ENCODE assay signal across 16 cellular contexts in genomic region chr17:80024206-80024972, GRCh38. TPM values are rescaled to one million over a fixed set of nuclear protein-coding genes. Genes with fewer than 3 reads are reported as not detected.
DNase-seq lines count a peak whose midpoint lies in the region; ATAC-seq and TF ChIP-seq lines count a peak whose summit lies in the region.
"Had no signal": no experiment of that assay in that cellular context is flagged by ENCODE, and none has a peak within 500 bp of the region (broad histone marks: within the 10 kb centered on the region; RNA-seq: fewer than 3 reads in every experiment).

No MANE protein-coding gene starts in this region.

- H3K23ac ChIP-seq in trophoblast cell (ENCODE audit: low read length): peak overlapping the region; percentile 94

- H3K4me2 ChIP-seq in fibroblast of lung (ENCODE audit: extremely low read depth, insufficient read depth, low read length) (peak overlapping the region; percentile 73), trophoblast cell (ENCODE audit: low read length) (no peak overlapping the region)

- H3K4me3 ChIP-seq in SJCRH30 (peak overlapping the region; percentile 47), fibroblast of lung (replicated peaks in 1 of 4; ENCODE audit: control extremely low read depth in 1 of 4, insufficient read depth in 1 of 4, low read depth in 3 of 4, low read length in 4 of 4) (peak overlapping the region in 1 of 4 experiments; percentile 17), trophoblast cell (ENCODE audit: low read depth, low read length) (peak overlapping the region; percentile 41), esophagus squamous epithelium (no peak overlapping the region), adrenal gland (no peak overlapping the region)
- H3K4me3 ChIP-seq: body of pancreas, GM23248 had no signal

- no peak overlapping the region for H2AK5ac ChIP-seq in trophoblast cell (ENCODE audit: low read length)

- H4K8ac ChIP-seq in trophoblast cell (ENCODE audit: low read depth, low read length): no peak overlapping the region

- H3K79me1 ChIP-seq in trophoblast cell (ENCODE audit: low read length): no peaks in the 10 kb centered on the region

- no peak for TF ChIP-seq CTCF in fibroblast of lung (conservative IDR thresholded peaks at IDR 0.05 in 1 of 2, IDR thresholded peaks at IDR 0.05 in 1 of 2; ENCODE audit: low read depth in 1 of 2, low read length in 2 of 2)
- no peak for TF ChIP-seq CTCF in esophagus squamous epithelium (IDR thresholded peaks at IDR 0.05)
- TF ChIP-seq CTCF in adrenal gland (IDR thresholded peaks at IDR 0.05): no peak

- peaks cover 42% of the 10 kb centered on the region for H3K4me1 ChIP-seq in SJCRH30
- peaks cover 7% of the 10 kb centered on the region for H3K4me1 ChIP-seq in fibroblast of lung (ENCODE audit: control insufficient read depth, extremely low read depth, insufficient read depth, low read length)
- H3K4me1 ChIP-seq in trophoblast cell (ENCODE audit: control insufficient read depth in 1 of 2, insufficient read depth in 2 of 2, low read length in 2 of 2): peaks cover 0 to 5% of the 10 kb centered on the region in 2 experiments
- H3K4me1 ChIP-seq in esophagus squamous epithelium: peaks cover 12 to 62% (median 15%) of the 10 kb centered on the region in 3 donors
- peaks cover 0 to 24% of the 10 kb centered on the region in 2 donors for H3K4me1 ChIP-seq in adrenal gland (replicated peaks in 1 of 2)

- peaks cover 2% of the 10 kb centered on the region for H3K4me1 Mint-ChIP-seq in activated T-cell treated with anti-CD3 and anti-CD28 coated beads, Interleukin-2, amount 50 U/mL, for 24 hours (ENCODE audit: low read depth)

- no peaks in the 10 kb centered on the region for H3K27me3 ChIP-seq in SJCRH30
- no peaks in the 10 kb centered on the region for H3K27me3 ChIP-seq in fibroblast of lung (ENCODE audit: control insufficient read depth, insufficient read depth, low read length)
- H3K27me3 ChIP-seq in trophoblast cell (ENCODE audit: insufficient read depth, low read length): no peaks in the 10 kb centered on the region
- H3K27me3 ChIP-seq in esophagus squamous epithelium: no peaks in the 10 kb centered on the region
- no peaks in the 10 kb centered on the region for H3K27me3 ChIP-seq in adrenal gland
- H3K27me3 ChIP-seq: body of pancreas had no signal

- H3K27me3 Mint-ChIP-seq in activated T-cell treated with anti-CD3 and anti-CD28 coated beads, Interleukin-2, amount 50 U/mL, for 24 hours: no peaks in the 10 kb centered on the region
- H3K27me3 Mint-ChIP-seq: progenitor cell of endocrine pancreas had no signal

- no peak overlapping the region for H2BK120ac ChIP-seq in trophoblast cell (ENCODE audit: insufficient read depth, low read length, poor library complexity)

- WGBS in trophoblast cell (ENCODE audit: extremely low coverage, insufficient coverage, insufficient read length): no CpG with 5 or more reads among the region's 10 CpGs
- 55 to 70% methylated on average over 6 to 8 of the region's 10 CpGs for WGBS in esophagus squamous epithelium, 2 donors
- 56 to 81% (median 63%) methylated on average over 9 to 10 of the region's 10 CpGs for WGBS in adrenal gland, 4 donors

- no peak overlapping the region for H3K4ac ChIP-seq in trophoblast cell (ENCODE audit: low read depth, low read length)

- no peak overlapping the region for H3K18ac ChIP-seq in trophoblast cell (ENCODE audit: low read length)

- H3K4me3 Mint-ChIP-seq in activated T-cell treated with anti-CD3 and anti-CD28 coated beads, Interleukin-2, amount 50 U/mL, for 24 hours: no peak overlapping the region

- intact Hi-C loops in esophagus squamous epithelium (cut with DNase I): no loop called here
- intact Hi-C loops in adrenal gland (cut with DNase I): no loop called here

- H2BK5ac ChIP-seq in trophoblast cell (ENCODE audit: low read depth, low read length, poor library complexity): no peak overlapping the region

- no peak overlapping the region for H2BK12ac ChIP-seq in trophoblast cell (ENCODE audit: low read length)

- H3K36me3 Mint-ChIP-seq in activated T-cell treated with anti-CD3 and anti-CD28 coated beads, Interleukin-2, amount 50 U/mL, for 24 hours (ENCODE audit: low read depth): no peaks in the 10 kb centered on the region

- H3K27ac Mint-ChIP-seq in activated T-cell treated with anti-CD3 and anti-CD28 coated beads, Interleukin-2, amount 50 U/mL, for 24 hours: no peak overlapping the region
- H3K27ac Mint-ChIP-seq: progenitor cell of endocrine pancreas had no signal

- no peak for TF ChIP-seq POLR2A in esophagus squamous epithelium (IDR thresholded peaks at IDR 0.05)
- TF ChIP-seq POLR2A in adrenal gland (IDR thresholded peaks at IDR 0.05): no peak

- DNase-seq in D341Med (ENCODE audit: low spot score): peak; percentile 14
- no peak for DNase-seq in SJCRH30
- no peak for DNase-seq in fibroblast of lung (ENCODE audit: low read depth in 2 of 2)
- DNase-seq in trophoblast cell: no peak
- no peak for DNase-seq in esophagus squamous epithelium (lab: John Stamatoyannopoulos, UW)
- DNase-seq in activated T-cell treated with anti-CD3 and anti-CD28 coated beads, Interleukin-2, amount 50 U/mL, for 24 hours: no peak
- DNase-seq in adrenal gland: no peak
- DNase-seq: activated CD8-positive, alpha-beta memory T cell treated with anti-CD3 and anti-CD28 coated beads for 24 hours; activated effector memory CD4-positive, alpha-beta T cell treated with anti-CD3 and anti-CD28 coated beads, Interleukin-2, amount 50 U/mL, for 16 hours; effector memory CD4-positive, alpha-beta T cell; stimulated activated CD4-positive, alpha-beta T cell treated with anti-CD3 and anti-CD28 coated beads, Interleukin-2, amount 100 ng/mL, for 48 hours had no signal

- no peak overlapping the region for H3K9ac ChIP-seq in fibroblast of lung (ENCODE audit: insufficient read depth, low read length)
- H3K9ac ChIP-seq in trophoblast cell (ENCODE audit: low read length): no peak overlapping the region
- H3K9ac ChIP-seq: GM23248 had no signal

- H3K27ac ChIP-seq in SJCRH30 (peak overlapping the region; percentile 76), fibroblast of lung (ENCODE audit: insufficient read depth, low read length) (no peak overlapping the region), trophoblast cell (ENCODE audit: low read depth, low read length) (no peak overlapping the region), esophagus squamous epithelium (peak overlapping the region in 1 of 4 donors; percentile 7), adrenal gland (no peak overlapping the region)
- H3K27ac ChIP-seq: body of pancreas, GM23248, SK-N-MC had no signal

- no peaks in the 10 kb centered on the region for H3K9me3 Mint-ChIP-seq in activated T-cell treated with anti-CD3 and anti-CD28 coated beads, Interleukin-2, amount 50 U/mL, for 24 hours

- no peak overlapping the region for H4K12ac ChIP-seq in trophoblast cell (ENCODE audit: low read depth, low read length)

- H3K9me3 ChIP-seq in SJCRH30 (replicated peaks) (no peaks in the 10 kb centered on the region), fibroblast of lung (ENCODE audit: control insufficient read depth, insufficient read depth, low read depth, low read length) (no peaks in the 10 kb centered on the region), trophoblast cell (ENCODE audit: insufficient read depth, low read depth, low read length) (peaks cover 11% of the 10 kb centered on the region), esophagus squamous epithelium (no peaks in the 10 kb centered on the region), adrenal gland (replicated peaks in 1 of 3) (no peaks in the 10 kb centered on the region)
- H3K9me3 ChIP-seq: body of pancreas had no signal

- H2AFZ ChIP-seq in fibroblast of lung (ENCODE audit: low read length): no peak overlapping the region
- no peak overlapping the region for H2AFZ ChIP-seq in trophoblast cell (ENCODE audit: insufficient read depth, low read length, poor library complexity)
- H2AFZ ChIP-seq: GM23248 had no signal

- no peak overlapping the region for H3K14ac ChIP-seq in trophoblast cell (ENCODE audit: low read length)

- H4K91ac ChIP-seq in trophoblast cell (ENCODE audit: low read depth, low read length): no peak overlapping the region

- H3K79me2 ChIP-seq in fibroblast of lung (ENCODE audit: control insufficient read depth, insufficient read depth, low read length) (peaks cover 4% of the 10 kb centered on the region), trophoblast cell (ENCODE audit: control insufficient read depth, insufficient read depth, low read length, poor library complexity) (no peaks in the 10 kb centered on the region)

- peaks cover 4% of the 10 kb centered on the region; the same call in 1 of the 2 replicates for H3K36me3 ChIP-seq in SJCRH30
- no peaks in the 10 kb centered on the region for H3K36me3 ChIP-seq in fibroblast of lung (ENCODE audit: control insufficient read depth, insufficient read depth, low read length)
- H3K36me3 ChIP-seq in trophoblast cell (ENCODE audit: control insufficient read depth in 1 of 2, insufficient read depth in 2 of 2, low read length in 2 of 2): peaks cover 0 to 4% of the 10 kb centered on the region in 2 experiments
- no peaks in the 10 kb centered on the region for H3K36me3 ChIP-seq in esophagus squamous epithelium
- no peaks in the 10 kb centered on the region for H3K36me3 ChIP-seq in adrenal gland (replicated peaks in 1 of 2)

- no peak for ATAC-seq in GM18498 (IDR thresholded peaks at IDR 0.05; ENCODE audit: unreplicated experiment)
- ATAC-seq: body of pancreas had no signal

- no peaks in the 10 kb centered on the region for H4K20me1 ChIP-seq in fibroblast of lung (ENCODE audit: control insufficient read depth, extremely low read depth, insufficient read depth, low read length)

RNA-seq across cellular contexts. Expression of gene TBC1D16, which starts 11.3 kb away (rescaled TPM):
- total RNA-seq in SJCRH30 (2014; rRNA removed; shearing (Covaris generic)): 60.6 and 61.6 TPM in 2 replicates
- total RNA-seq in fibroblast of lung (26.2 and 30.4 TPM in 2 replicates), esophagus squamous epithelium (10 to 100 TPM in 2 of 4 donors, 1 to 10 TPM in 2; 6.4 to 20.2 (median 11.5) TPM), adrenal gland (10 to 100 TPM; 22.5 to 62.5 (median 40.7) TPM)
- polyA plus RNA-seq in fibroblast of lung (8.3 and 10.2 TPM in 2 replicates), adrenal gland (10 to 100 TPM in 1 of 3 donors, 1 to 10 TPM in 2; 4.2 to 12.9 (median 6.0) TPM)
- 15.0 and 19.1 TPM in 2 replicates for polyA plus RNA-seq in fibroblast of lung (2012)
- polyA minus RNA-seq in fibroblast of lung (ENCODE audit: low replicate concordance): 42.7 and 49.3 TPM in 2 replicates
- 12.9 and 13.9 TPM in 2 replicates for polyA plus RNA-seq in trophoblast cell (2013)

RNA-seq across cellular contexts. Expression of gene CCDC40, which starts 12.1 kb away (rescaled TPM):
- 8.8 and 11.3 TPM in 2 replicates for total RNA-seq in SJCRH30 (2014; rRNA removed; shearing (Covaris generic))
- total RNA-seq in fibroblast of lung (1.5 and 2.1 TPM in 2 replicates), esophagus squamous epithelium (1 to 10 TPM in 3 of 4 donors, under 1 TPM in 1; 0.32 to 3.9 (median 2.1) TPM), adrenal gland (10 to 100 TPM in 3 of 8 donors, 1 to 10 TPM in 5; 3.0 to 15.7 (median 7.6) TPM)
- polyA plus RNA-seq in fibroblast of lung (0.53 and 0.96 TPM in 2 replicates), adrenal gland (10 to 100 TPM in 1 of 3 donors, 1 to 10 TPM in 2; 2.1 to 11.6 (median 3.7) TPM)
- polyA plus RNA-seq in fibroblast of lung (2012): 1.9 and 2.6 TPM in 2 replicates
- 0.20 and 0.26 TPM in 2 replicates for polyA minus RNA-seq in fibroblast of lung (ENCODE audit: low replicate concordance)
- polyA plus RNA-seq in trophoblast cell (2013): 1.3 TPM in 2 replicates

Comparison
In these comparisons a context has a peak if more than half of its experiments do, and no peak if none do; other contexts are left out.
1. H3K4me3 ChIP-seq: peak in SJCRH30 (single experiment) and trophoblast cell (single experiment); none in esophagus squamous epithelium (0 of 4) and adrenal gland (0 of 4).